Comparison of ENCODE assay signal across 8 cellular contexts in genomic region chr17:8156174-8156992, GRCh38. TPM values are rescaled to one million over a fixed set of nuclear protein-coding genes. Genes with fewer than 3 reads are reported as not detected.
DNase-seq lines count a peak whose midpoint lies in the region; ATAC-seq and TF ChIP-seq lines count a peak whose summit lies in the region.

No MANE protein-coding gene starts in this region.

- ATAC-seq in HG02610 (IDR thresholded peaks at IDR 0.05; ENCODE audit: unreplicated experiment): peak; percentile 69
- ATAC-seq in SK-N-SH treated with all-trans-retinoic acid at 6 μM for 48 hours: peak; percentile 66
- peak; percentile 63 for ATAC-seq in Right ventricle myocardium superior (ENCODE audit: poor library complexity)

- no peaks in the 10 kb centered on the region for H3K27me3 ChIP-seq in parathyroid adenoma (ENCODE audit: control insufficient read depth, insufficient read depth, low read length)
- H3K27me3 ChIP-seq in transverse colon: no peaks in the 10 kb centered on the region

- TF ChIP-seq CTCF in parathyroid adenoma (IDR thresholded peaks at IDR 0.05) (peak; percentile 31), transverse colon (IDR thresholded peaks at IDR 0.05) (no peak)

- TF ChIP-seq POLR2A in GM10847 (IDR thresholded peaks at IDR 0.05; ENCODE audit: extremely low read depth, insufficient read length) (peak; percentile 62), transverse colon (IDR thresholded peaks at IDR 0.05) (peak; percentile 100)

- WGBS in transverse colon (ENCODE audit: low coverage in 1 of 2), 2 donors: 0 to 1% methylated on average over 15 to 62 of the region's 62 CpGs

- peak overlapping the region; percentile 100 for H3K27ac ChIP-seq in parathyroid adenoma
- peak overlapping the region; percentile 99 to 100 (median 100) for H3K27ac ChIP-seq in transverse colon

- DNase-seq in NCI-H1092 treated with DMSO at 0.1 percent for 48 hours (lab: John Stamatoyannopoulos, UW) (peak; percentile 98), Right ventricle myocardium superior (peak; percentile 100), transverse colon (peak; percentile 100)
- peak; percentile 100 for DNase-seq in activated naive CD8-positive, alpha-beta T cell treated with anti-CD3 and anti-CD28 coated beads, Interleukin-2, amount 50 U/mL, for 16 hours (ENCODE audit: low read depth, low spot score)

- intact Hi-C loops in Right ventricle myocardium superior (cut with DNase I) (no loop called here), transverse colon (cut with DNase I; ENCODE audit: low total_unique reads) (no loop called here)

- TF ChIP-seq EP300 in transverse colon (IDR thresholded peaks at IDR 0.05; ENCODE audit: low read depth): peak; percentile 79

- H3K79me2 ChIP-seq in parathyroid adenoma: peaks cover 30% of the 10 kb centered on the region

- H3K4me1 ChIP-seq in parathyroid adenoma (peaks cover 30% of the 10 kb centered on the region), transverse colon (peaks cover 24 to 65% (median 45%) of the 10 kb centered on the region in 4 donors)

- peak overlapping the region; percentile 100 for H3K4me2 ChIP-seq in parathyroid adenoma (ENCODE audit: low read length)

- H3K9me3 ChIP-seq in parathyroid adenoma (ENCODE audit: control insufficient read depth, low read length): no peaks in the 10 kb centered on the region
- H3K9me3 ChIP-seq in transverse colon: no peaks in the 10 kb centered on the region

- peak overlapping the region; percentile 29 for H2AFZ ChIP-seq in parathyroid adenoma

- H3K4me3 ChIP-seq in parathyroid adenoma (ENCODE audit: low read depth, low read length) (peak overlapping the region; percentile 98), transverse colon (peak overlapping the region; percentile 69 to 94 (median 84))

- peak overlapping the region; percentile 100 for H3K9ac ChIP-seq in parathyroid adenoma

- H3K36me3 ChIP-seq in parathyroid adenoma (ENCODE audit: control insufficient read depth, insufficient read depth, low read length) (no peaks in the 10 kb centered on the region), transverse colon (peaks cover 0 to 3% (median 0%) of the 10 kb centered on the region in 4 donors)

- in situ Hi-C loops in transverse colon (cut with MboI; ENCODE audit: low pct_ligation_motif_present in 1 of 4, low pct_unique_long_range_greater_than_20kb in 1 of 4, low sequenced_read_pairs in 3 of 4): no loop called here

TF ChIP-seq in SK-N-SH treated with all-trans-retinoic acid at 6 μM for 48 hours, 23 proteins besides CTCF, POLR2A, EP300 and RAD21:
- no peak for TF ChIP-seq ZNF8 (CRISPR knock-in tag; IDR thresholded peaks at IDR 0.05)
- TF ChIP-seq ARNTL (CRISPR knock-in tag; IDR thresholded peaks at IDR 0.05; ENCODE audit: borderline replicate concordance, low read depth): peak; percentile 100
TF ChIP-seq in SK-N-SH treated with all-trans-retinoic acid at 6 μM for 48 hours: peak in this region for 1.

RNA-seq across cellular contexts. Expression of gene PER1, which starts 4.2 kb away (rescaled TPM):
- total RNA-seq in Right ventricle myocardium superior (124 TPM), transverse colon (100 to 1,000 TPM in 2 of 4 donors, 10 to 100 TPM in 2; 55.9 to 211 (median 109) TPM)

RNA-seq across cellular contexts. Expression of gene VAMP2, which starts 6.4 kb away (rescaled TPM):
- total RNA-seq in Right ventricle myocardium superior (54.8 TPM), transverse colon (10 to 100 TPM; 20.9 to 49.4 (median 30.1) TPM)

RNA-seq across cellular contexts. Expression of gene TMEM107, which starts 19.8 kb away (rescaled TPM):
- total RNA-seq in Right ventricle myocardium superior: 7.1 TPM
- total RNA-seq in transverse colon: 10 to 100 TPM in 2 of 4 donors, 1 to 10 TPM in 2; 1.5 to 74.6 (median 18.3) TPM

RNA-seq across cellular contexts. Expression of gene HES7, which starts 32.5 kb away (rescaled TPM):
- total RNA-seq in Right ventricle myocardium superior (0.13 TPM), transverse colon (not detected)

RNA-seq across cellular contexts. Expression of gene BORCS6, which starts 33.6 kb away (rescaled TPM):
- total RNA-seq in Right ventricle myocardium superior: 8.5 TPM
- 10 to 100 TPM in 3 of 4 donors, 1 to 10 TPM in 1; 3.2 to 17.1 (median 12.7) TPM for total RNA-seq in transverse colon

Comparison
In these comparisons a context has a peak if more than half of its experiments do, and no peak if none do; other contexts are left out.
1. Peak in every context shown above with its lines: DNase-seq, ATAC-seq, H3K4me3 ChIP-seq and H3K27ac ChIP-seq.